Comparison of ENCODE assay signal across 6 cellular contexts in the genomic region with DNA sequence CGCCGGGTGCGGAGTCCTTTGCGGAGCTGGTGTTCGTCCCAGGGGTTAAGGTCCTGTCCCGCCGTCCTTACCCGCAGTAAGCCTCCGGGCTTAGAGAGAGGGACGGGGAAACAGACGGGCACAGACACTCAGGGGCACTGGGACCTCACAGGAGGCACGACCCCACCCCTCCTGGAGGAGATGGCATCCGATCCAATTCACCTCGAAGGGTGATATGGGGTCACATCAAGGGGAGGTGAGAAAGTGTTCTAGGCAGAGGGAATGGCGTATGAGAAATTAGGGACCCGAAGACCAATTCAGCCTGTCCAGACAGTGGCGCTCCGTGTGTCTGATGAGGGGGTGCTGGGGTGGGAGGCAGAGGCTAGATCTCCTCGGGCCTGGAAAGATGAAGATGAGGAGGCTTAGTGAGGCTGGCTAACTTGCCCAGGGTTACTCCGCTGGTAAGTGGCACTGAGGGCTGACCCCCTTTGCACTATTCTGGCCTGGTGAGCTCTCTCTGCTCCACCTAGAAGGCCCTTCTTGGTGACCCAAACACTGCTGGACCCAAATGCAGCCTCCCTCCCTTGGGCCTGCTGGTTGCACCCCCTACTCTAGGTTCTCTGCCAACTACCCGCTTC. TPM values are rescaled to one million over a fixed set of nuclear protein-coding genes. Genes with fewer than 3 reads are reported as not detected.
DNase-seq lines count a peak whose midpoint lies in the region; ATAC-seq lines count a peak whose summit lies in the region.

No MANE protein-coding gene starts in this region.

- DNase-seq in NCI-H2227 (lab: John Stamatoyannopoulos, UW; ENCODE audit: unreplicated experiment) (no peak), NCI-H82 (lab: John Stamatoyannopoulos, UW) (no peak)

- H3K9me3 ChIP-seq in HUES48 (ENCODE audit: control insufficient read depth, insufficient read depth, low read length) (no peaks in the 10 kb centered on the region), endocrine pancreas (ENCODE audit: control insufficient read depth, low read length) (no peaks in the 10 kb centered on the region), skeletal muscle satellite cell (replicated peaks; ENCODE audit: low read length) (no peaks in the 10 kb centered on the region)

- H3K27ac ChIP-seq in HUES48 (ENCODE audit: low read depth, low read length): peak overlapping the region; percentile 97

- H3K27me3 ChIP-seq in HUES48 (ENCODE audit: control insufficient read depth, insufficient read depth, low read length) (no peaks in the 10 kb centered on the region), endocrine pancreas (ENCODE audit: control insufficient read depth, insufficient read depth, low read length) (no peaks in the 10 kb centered on the region), skeletal muscle satellite cell (ENCODE audit: control insufficient read depth, insufficient read depth, low read length) (no peaks in the 10 kb centered on the region)

- peak overlapping the region; percentile 91 for H3K4me2 ChIP-seq in skeletal muscle satellite cell (ENCODE audit: low read length)

- H3K36me3 ChIP-seq in HUES48 (ENCODE audit: control insufficient read depth, insufficient read depth, low read length): no peaks in the 10 kb centered on the region
- H3K36me3 ChIP-seq in endocrine pancreas (ENCODE audit: control insufficient read depth, insufficient read depth, low read length): no peaks in the 10 kb centered on the region
- H3K36me3 ChIP-seq in skeletal muscle satellite cell (ENCODE audit: insufficient read depth, low read length): peaks cover 5% of the 10 kb centered on the region

- H3K9ac ChIP-seq in HUES48 (ENCODE audit: low read depth, low read length): peak overlapping the region; percentile 98
- H3K9ac ChIP-seq in endocrine pancreas (ENCODE audit: control insufficient read depth, insufficient read depth, low read length): peak overlapping the region; percentile 60
- H3K9ac ChIP-seq in skeletal muscle satellite cell (ENCODE audit: low read depth, low read length): peak overlapping the region; percentile 85

- H3K4me1 ChIP-seq in HUES48 (ENCODE audit: control insufficient read depth, insufficient read depth, low read length): peaks cover 6% of the 10 kb centered on the region; the same call in 1 of the 2 replicates
- no peaks in the 10 kb centered on the region for H3K4me1 ChIP-seq in endocrine pancreas (ENCODE audit: control insufficient read depth, insufficient read depth, low read length)
- H3K4me1 ChIP-seq in skeletal muscle satellite cell (ENCODE audit: control insufficient read depth, insufficient read depth, low read length): peaks cover 18% of the 10 kb centered on the region

- no peak for ATAC-seq in GM21381 (IDR thresholded peaks at IDR 0.05; ENCODE audit: unreplicated experiment)

- H3K4me3 ChIP-seq in HUES48 (ENCODE audit: low read depth, low read length) (peak overlapping the region; percentile 58), endocrine pancreas (ENCODE audit: control insufficient read depth, insufficient read depth, low read length) (peak overlapping the region; percentile 68), skeletal muscle satellite cell (ENCODE audit: low read length) (peak overlapping the region; percentile 72)

RNA-seq across cellular contexts. Expression of a gene that starts 12.1 kb away (rescaled TPM):
- total RNA-seq in skeletal muscle satellite cell (2012; rRNA removed): 3.5 and 3.7 TPM in 2 replicates

RNA-seq across cellular contexts. Expression of a gene that starts 13.3 kb away (rescaled TPM):
- total RNA-seq in skeletal muscle satellite cell (2012; rRNA removed): not detected in 2 replicates

RNA-seq across cellular contexts. Expression of a gene that starts 20.3 kb away (rescaled TPM):
- total RNA-seq in skeletal muscle satellite cell (2012; rRNA removed): 25.1 and 31.4 TPM in 2 replicates

RNA-seq across cellular contexts. Expression of a gene that starts 22.6 kb away (rescaled TPM):
- under 0.01 and 0.25 TPM in 2 replicates for total RNA-seq in skeletal muscle satellite cell (2012; rRNA removed)

RNA-seq across cellular contexts. Expression of a gene that starts 32.5 kb away (rescaled TPM):
- 0.25 TPM in 1 of 2 replicates, not detected in the other for total RNA-seq in skeletal muscle satellite cell (2012; rRNA removed)
